8 cellular contexts compared by ENCODE assay signal in genomic region chr14:88492272-88493089, GRCh38.
A peak's percentile ranks its signal among the peaks of the same experiment; 100 is the strongest.
DNase-seq lines count a peak whose midpoint lies in the region; ATAC-seq and TF ChIP-seq lines count a peak whose summit lies in the region.

No MANE protein-coding gene starts in this region.

- H3K4me3 Mint-ChIP-seq in natural killer cell treated with Interleukin-12 subunit alpha and Interleukin-12 subunit beta and Interleukin-15 and Interleukin-18, amount 100 ng/mL, for 72 hours = no peak overlapping the region

- H3K79me2 ChIP-seq in DND-41 (ENCODE audit: insufficient read depth, low read length) (no peaks in the 10 kb centered on the region), OCI-LY7 (ENCODE audit: insufficient read depth, low read depth, low read length) (no peaks in the 10 kb centered on the region)

- no peaks in the 10 kb centered on the region for H3K36me3 Mint-ChIP-seq in natural killer cell treated with Interleukin-12 subunit alpha and Interleukin-12 subunit beta and Interleukin-15 and Interleukin-18, amount 100 ng/mL, for 72 hours

- H3K27ac ChIP-seq in DND-41 (ENCODE audit: low read length) = no peak overlapping the region
- no peak overlapping the region for H3K27ac ChIP-seq in OCI-LY7 (ENCODE audit: low read depth, low read length, poor library complexity, severe bottlenecking)
- H3K27ac ChIP-seq in esophagus squamous epithelium = no peak overlapping the region

- H3K9me2 ChIP-seq in OCI-LY7 (ENCODE audit: insufficient read depth, low read length) = no peaks in the 10 kb centered on the region

- peak; percentile 76 for DNase-seq in DND-41
- DNase-seq in HUDEP-2 (lab: John Stamatoyannopoulos, UW; ENCODE audit: unreplicated experiment in 76 of 76) = peak in 61 of 76 experiments; percentile 3 to 75 (median 44)
- DNase-seq in OCI-LY7 (ENCODE audit: low spot score) = peak; percentile 75
- peak; percentile 51 for DNase-seq in activated T-cell treated with anti-CD3 and anti-CD28 coated beads for 24 hours (ENCODE audit: low read depth)
- DNase-seq in esophagus squamous epithelium (lab: John Stamatoyannopoulos, UW) = peak; percentile 3
- peak; percentile 66 for DNase-seq in natural killer cell treated with Interleukin-12 subunit alpha and Interleukin-12 subunit beta and Interleukin-15 and Interleukin-18, amount 100 ng/mL, for 72 hours (ENCODE audit: low spot score)
- peak; percentile 53 for DNase-seq in stromal cell of bone marrow (ENCODE audit: low read depth)

- H3K4me1 ChIP-seq in DND-41 (ENCODE audit: insufficient read depth, low read length) = peaks cover 6% of the 10 kb centered on the region
- no peaks in the 10 kb centered on the region for H3K4me1 ChIP-seq in OCI-LY7 (ENCODE audit: insufficient read depth, low read length, poor library complexity, severe bottlenecking)
- H3K4me1 ChIP-seq in esophagus squamous epithelium = peaks cover 0 to 24% (median 3%) of the 10 kb centered on the region in 3 donors

- H3K9me3 ChIP-seq in DND-41 (ENCODE audit: insufficient read depth, low read length, severe bottlenecking) (no peaks in the 10 kb centered on the region), OCI-LY7 (ENCODE audit: low read length) (no peaks in the 10 kb centered on the region), esophagus squamous epithelium (no peaks in the 10 kb centered on the region)

- peak; percentile 97 for ATAC-seq in DND-41 (ENCODE audit: insufficient read depth, low read depth)
- ATAC-seq in GM21526 (IDR thresholded peaks at IDR 0.05; ENCODE audit: low FRiP score, unreplicated experiment) = peak; percentile 92
- ATAC-seq in natural killer cell treated with Interleukin-12 subunit alpha and Interleukin-12 subunit beta and Interleukin-15 and Interleukin-18, amount 100 ng/mL, for 72 hours = peak; percentile 58 to 72

- H3K4me3 ChIP-seq in DND-41 (ENCODE audit: low read depth in 1 of 2, low read length in 2 of 2) = peak overlapping the region in 1 of 2 experiments; percentile 4; a peak in 1 of 4 replicates
- no peak overlapping the region for H3K4me3 ChIP-seq in OCI-LY7 (ENCODE audit: low read depth, low read length, poor library complexity, severe bottlenecking)
- no peak overlapping the region for H3K4me3 ChIP-seq in esophagus squamous epithelium

- TF ChIP-seq POLR2A in esophagus squamous epithelium (IDR thresholded peaks at IDR 0.05) = no peak

- WGBS in esophagus squamous epithelium, 2 donors = 58 to 76% methylated on average over 9 to 11 of the region's 12 CpGs

- TF ChIP-seq CTCF in DND-41 (IDR thresholded peaks at IDR 0.05; ENCODE audit: borderline replicate concordance, extremely low read depth, low read length, poor library complexity, severe bottlenecking) (peak; percentile 93), OCI-LY7 (conservative IDR thresholded peaks at IDR 0.05; ENCODE audit: low read length) (peak; percentile 90), esophagus squamous epithelium (IDR thresholded peaks at IDR 0.05) (peak; percentile 80 to 92 (median 86))

- no peaks in the 10 kb centered on the region for H3K27me3 ChIP-seq in DND-41 (ENCODE audit: insufficient read depth, low read length, poor library complexity)
- no peaks in the 10 kb centered on the region for H3K27me3 ChIP-seq in esophagus squamous epithelium

- H3K36me3 ChIP-seq in DND-41 (ENCODE audit: insufficient read depth, low read length) (no peaks in the 10 kb centered on the region), OCI-LY7 (ENCODE audit: insufficient read depth, low read length) (no peaks in the 10 kb centered on the region), esophagus squamous epithelium (peaks cover 0 to 52% (median 0%) of the 10 kb centered on the region in 3 donors)

- peaks cover 7 to 10% of the 10 kb centered on the region in 2 donors for H3K27me3 Mint-ChIP-seq in natural killer cell treated with Interleukin-12 subunit alpha and Interleukin-12 subunit beta and Interleukin-15 and Interleukin-18, amount 100 ng/mL, for 72 hours

- BruUV-seq in OCI-LY7 (replicated peaks; lab: Mats Ljungman, UMichigan) = no TSS peak

- no peaks in the 10 kb centered on the region for H3K9me3 Mint-ChIP-seq in natural killer cell treated with Interleukin-12 subunit alpha and Interleukin-12 subunit beta and Interleukin-15 and Interleukin-18, amount 100 ng/mL, for 72 hours

- H4K20me1 ChIP-seq in DND-41 (ENCODE audit: insufficient read depth, low read length) = no peaks in the 10 kb centered on the region
- no peaks in the 10 kb centered on the region for H4K20me1 ChIP-seq in OCI-LY7 (ENCODE audit: insufficient read depth, low read length)

- CTCF ChIA-PET in OCI-LY7 (lab: Charles Lee; ENCODE audit: unreplicated experiment) = no interaction called here

- POLR2A ChIA-PET in OCI-LY7 (lab: Charles Lee) = no interaction called here

- H3K4me2 ChIP-seq in DND-41 (ENCODE audit: insufficient read depth, low read length) = peak overlapping the region; percentile 55
- H3K4me2 ChIP-seq in OCI-LY7 (ENCODE audit: low read length) = peak overlapping the region; percentile 22; the same call in 1 of the 2 replicates

- H3K9ac ChIP-seq in DND-41 (ENCODE audit: low read depth, low read length) = no peak overlapping the region

- H3K27ac Mint-ChIP-seq in natural killer cell treated with Interleukin-12 subunit alpha and Interleukin-12 subunit beta and Interleukin-15 and Interleukin-18, amount 100 ng/mL, for 72 hours = no peak overlapping the region

- H3K4me1 Mint-ChIP-seq in natural killer cell treated with Interleukin-12 subunit alpha and Interleukin-12 subunit beta and Interleukin-15 and Interleukin-18, amount 100 ng/mL, for 72 hours (ENCODE audit: low read depth in 2 of 2) = peaks cover 0 to 3% of the 10 kb centered on the region in 2 donors

- intact Hi-C loops in OCI-LY7 (cut with micrococcal nuclease; ENCODE audit: unreplicated experiment) = no loop called here
- intact Hi-C loops in esophagus squamous epithelium (cut with DNase I) = loop anchor here (10.0 kb wide), 1 partner anchor 62 kb away; the partner anchor contains the start of gene PTPN21

- H2AFZ ChIP-seq in DND-41 (ENCODE audit: low read depth, low read length) = peak overlapping the region; percentile 48
- peak overlapping the region; percentile 46; the same call in 1 of the 2 replicates for H2AFZ ChIP-seq in OCI-LY7 (ENCODE audit: low read length)

Comparison
In these comparisons a context has a peak if more than half of its experiments do, and no peak if none do; other contexts are left out.
1. DNase-seq: peak in every context shown above with its lines; median percentile 76 in DND-41; 75 in OCI-LY7; 66 in natural killer cell treated with Interleukin-12 subunit alpha and Interleukin-12 subunit beta and Interleukin-15 and Interleukin-18, amount 100 ng/mL, for 72 hours; 53 in stromal cell of bone marrow; 51 in activated T-cell treated with anti-CD3 and anti-CD28 coated beads for 24 hours; 44 in HUDEP-2; 3 in esophagus squamous epithelium.